29 cellular contexts compared by ENCODE assay signal in genomic region chr7:157719705-157720655, GRCh38.
"Had no signal": no experiment of that assay in that cellular context is flagged by ENCODE, and none has a peak within 500 bp of the region (broad histone marks: within the 10 kb centered on the region; RNA-seq: fewer than 3 reads in every experiment).

No MANE protein-coding gene starts in this region.

- H3K27ac ChIP-seq: KMS-11, SK-N-MC had no signal

- H3K36me3 Mint-ChIP-seq: activated naive CD8-positive, alpha-beta T cell; brain; IgD-negative memory B cell; T-cell had no signal

- DNase-seq: activated B cell treated with CpG ODN at 0.5 μM for 24 hours; activated CD4-positive, alpha-beta T cell treated with anti-CD3 and anti-CD28 coated beads for 36 hours; activated CD4-positive, alpha-beta T cell treated with anti-CD3 and anti-CD28 coated beads, Interleukin-2, amount 50 U/mL, for 1 hour; activated CD8-positive, alpha-beta memory T cell treated with anti-CD3 and anti-CD28 coated beads, Interleukin-2, amount 50 U/mL, for 4 hours; activated CD8-positive, alpha-beta T cell treated with anti-CD3 and anti-CD28 coated beads for 36 hours; activated gamma-delta T cell treated with Interleukin-2 at 50 U/mL for 16 hours; activated T-cell treated with anti-CD3 and anti-CD28 coated beads, Interleukin-2, amount 50 U/mL, for 72 hours; amygdala; NCI-H1092; NCI-H1417; NCI-H1930; NCI-H510A treated with DMSO at 0.1 percent for 48 hours; NCI-H69; NK-92 treated with Interleukin-12 subunit alpha and Interleukin-12 subunit beta, amount 100 ng/mL, for 24 hours; OCI-M1; RPMI8226; T-cell; T-helper 2 cell; T1000 had no signal

- H3K9me3 Mint-ChIP-seq: activated CD8-positive, alpha-beta T cell treated with anti-CD3 and anti-CD28 coated beads for 36 hours; activated T-cell treated with anti-CD3 and anti-CD28 coated beads, Interleukin-2, amount 50 U/mL, for 72 hours; activated T-helper 2 cell treated with anti-CD3 and anti-CD28 coated beads, Interferon-gamma antibody, Interleukin-2, Interleukin-4, amounts not matched to agents 10 μg/mL and 5 μg/mL and 100 μg/mL, durations not matched to agents 14 hours and 24 hours and 36 hours; T-cell had no signal

- ATAC-seq: activated CD4-positive, alpha-beta T cell treated with anti-CD3 and anti-CD28 coated beads for 36 hours; activated CD8-positive, alpha-beta T cell treated with anti-CD3 and anti-CD28 coated beads for 36 hours; activated T-cell treated with anti-CD3 and anti-CD28 coated beads, Interleukin-2, amount 50 U/mL, for 72 hours; Panc1; Right ventricle myocardium inferior; T-cell had no signal

- H3K4me1 Mint-ChIP-seq: activated B cell treated with CpG ODN at 0.5 μM for 24 hours; activated CD4-positive, alpha-beta T cell treated with anti-CD3 and anti-CD28 coated beads for 36 hours; IgD-negative memory B cell; T-cell had no signal

- H3K27ac Mint-ChIP-seq: activated B cell treated with CpG ODN at 0.5 μM for 24 hours; activated CD4-positive, alpha-beta T cell treated with anti-CD3 and anti-CD28 coated beads for 36 hours; activated CD8-positive, alpha-beta T cell treated with anti-CD3 and anti-CD28 coated beads for 36 hours; activated naive CD8-positive, alpha-beta T cell; activated T-cell treated with anti-CD3 and anti-CD28 coated beads, Interleukin-2, amount 50 U/mL, for 72 hours; activated T-helper 2 cell treated with anti-CD3 and anti-CD28 coated beads, Interferon-gamma antibody, Interleukin-2, Interleukin-4, amounts not matched to agents 10 μg/mL and 5 μg/mL and 100 μg/mL, durations not matched to agents 14 hours and 24 hours and 36 hours; brain; IgD-negative memory B cell; T-cell had no signal

- H3K4me3 Mint-ChIP-seq: activated B cell treated with CpG ODN at 0.5 μM for 24 hours; activated CD4-positive, alpha-beta T cell treated with anti-CD3 and anti-CD28 coated beads for 36 hours; activated CD8-positive, alpha-beta T cell treated with anti-CD3 and anti-CD28 coated beads for 36 hours; activated naive CD8-positive, alpha-beta T cell; activated T-cell treated with anti-CD3 and anti-CD28 coated beads, Interleukin-2, amount 50 U/mL, for 72 hours; brain; IgD-negative memory B cell; T-cell had no signal

- H3K4me2 ChIP-seq: KMS-11 had no signal

- H3K4me3 ChIP-seq: SK-N-MC had no signal

- H3K27me3 Mint-ChIP-seq: activated B cell treated with CpG ODN at 0.5 μM for 24 hours had no signal

- FAIRE-seq: astrocyte, TTC549 had no signal
